ENCODE assay signal across 8 cellular contexts in genomic region chr10:84194424-84195043, GRCh38. TPM values are rescaled to one million over a fixed set of nuclear protein-coding genes. Genes with fewer than 3 reads are reported as not detected.
DNase-seq lines count a peak whose midpoint lies in the region; ATAC-seq and TF ChIP-seq lines count a peak whose summit lies in the region.

Gene CDHR1, plus strand, starts transcription at chr10:84194537. Its CDS starts 224 bp downstream, at chr10:84194761.

- H3K4me3 ChIP-seq in endodermal cell (ENCODE audit: low read length): peak within 1 kb of the TSS; percentile 39
- peak within 1 kb of the TSS; percentile 53 for H3K4me3 ChIP-seq in thymus (ENCODE audit: low read length)

- DNase-seq in COLO668 (lab: John Stamatoyannopoulos, UW; ENCODE audit: unreplicated experiment) (peak; percentile 59), activated B cell treated with CpG ODN at 0.5 μM for 24 hours (peak; percentile 34), endodermal cell (peak; percentile 89), natural killer cell (peak; percentile 57), occipital lobe (lab: John Stamatoyannopoulos, UW) (no peak)

- H3K27me3 ChIP-seq in endodermal cell (ENCODE audit: control insufficient read depth, insufficient read depth, low read length, poor library complexity, severe bottlenecking) (peaks cover 94% of the 10 kb centered on the region), thymus (ENCODE audit: control insufficient read depth, insufficient read depth) (peaks cover 10% of the 10 kb centered on the region)

- peak within 1 kb of the TSS; percentile 60 for H3K4me3 Mint-ChIP-seq in activated B cell treated with CpG ODN at 0.5 μM for 24 hours
- peak within 1 kb of the TSS; percentile 45 for H3K4me3 Mint-ChIP-seq in endodermal cell
- H3K4me3 Mint-ChIP-seq in natural killer cell: peak within 1 kb of the TSS; percentile 80

- peaks cover 7% of the 10 kb centered on the region for H3K4me1 Mint-ChIP-seq in activated B cell treated with CpG ODN at 0.5 μM for 24 hours
- H3K4me1 Mint-ChIP-seq in endodermal cell: peaks cover 11% of the 10 kb centered on the region
- peaks cover 12 to 25% of the 10 kb centered on the region in 2 donors for H3K4me1 Mint-ChIP-seq in natural killer cell

- H3K9me3 ChIP-seq in endodermal cell (ENCODE audit: control insufficient read depth, low read length): no peaks in the 10 kb centered on the region
- H3K9me3 ChIP-seq in thymus (ENCODE audit: control insufficient read depth): no peaks in the 10 kb centered on the region

- peak; percentile 67 for ATAC-seq in GM19438 (IDR thresholded peaks at IDR 0.05; ENCODE audit: low read depth, unreplicated experiment)
- peak; percentile 75 for ATAC-seq in HG03520 (IDR thresholded peaks at IDR 0.05; ENCODE audit: unreplicated experiment)
- ATAC-seq in activated B cell treated with CpG ODN at 0.5 μM for 24 hours (ENCODE audit: low read depth): peak; percentile 80
- ATAC-seq in natural killer cell: peak; percentile 81 to 95 (median 91)

- POLR2A ChIA-PET in activated B cell treated with CpG ODN at 0.5 μM for 24 hours (lab: Charles Lee): interaction anchor here (0.8 to 1.3 kb wide), 2 partner anchors 28 to 55 kb away, joined by 3 to 4 read pairs; partner anchors contain the start of gene GHITM

- 2% methylated on average over 14 to 61 of the region's 61 CpGs for WGBS in endodermal cell (ENCODE audit: insufficient coverage in 1 of 2, insufficient read length in 1 of 2), 2 experiments
- 2% methylated on average over 61 of the region's 61 CpGs for WGBS in thymus

- intact Hi-C loops in activated B cell treated with CpG ODN at 0.5 μM for 24 hours (cut with micrococcal nuclease) (loop anchor here (2.0 kb wide), 1 partner anchor 16 kb away; no protein-coding TSS in a partner anchor), natural killer cell (cut with micrococcal nuclease) (no loop called here)

- no peaks in the 10 kb centered on the region for H3K4me1 ChIP-seq in endodermal cell (ENCODE audit: control insufficient read depth, insufficient read depth, low read length)
- H3K4me1 ChIP-seq in thymus (ENCODE audit: control insufficient read depth, insufficient read depth, low read length): peaks cover 34% of the 10 kb centered on the region

- no peaks in the 10 kb centered on the region for H3K36me3 Mint-ChIP-seq in activated B cell treated with CpG ODN at 0.5 μM for 24 hours (ENCODE audit: low read depth)
- H3K36me3 Mint-ChIP-seq in endodermal cell (ENCODE audit: low read depth): no peaks in the 10 kb centered on the region
- no peaks in the 10 kb centered on the region for H3K36me3 Mint-ChIP-seq in natural killer cell

- H3K27ac Mint-ChIP-seq in activated B cell treated with CpG ODN at 0.5 μM for 24 hours (no peak within 1 kb of the TSS), endodermal cell (no peak within 1 kb of the TSS), natural killer cell (peak within 1 kb of the TSS in 1 of 2 donors; percentile 76)

- no peaks in the 10 kb centered on the region for H3K36me3 ChIP-seq in endodermal cell (ENCODE audit: control insufficient read depth, insufficient read depth, low read length)
- no peaks in the 10 kb centered on the region for H3K36me3 ChIP-seq in thymus (ENCODE audit: control insufficient read depth, insufficient read depth)

- H3K9ac ChIP-seq in endodermal cell (ENCODE audit: extremely low read depth, low read length, poor library complexity, severe bottlenecking): no peak within 1 kb of the TSS

- TF ChIP-seq CTCF in activated B cell treated with CpG ODN at 0.5 μM for 24 hours (IDR thresholded peaks at IDR 0.05) (no peak), endodermal cell (conservative IDR thresholded peaks at IDR 0.05) (peak; percentile 13), natural killer cell (IDR thresholded peaks at IDR 0.05) (no peak)

- CTCF ChIA-PET in activated B cell treated with CpG ODN at 0.5 μM for 24 hours (lab: Charles Lee): interaction anchor here (1.0 to 1.4 kb wide), 2 partner anchors 45 to 47 kb away, joined by 3 to 10 read pairs; no protein-coding TSS in a partner anchor

- H3K27ac ChIP-seq in endodermal cell (ENCODE audit: low read depth, low read length) (no peak within 1 kb of the TSS), thymus (ENCODE audit: low read depth) (no peak within 1 kb of the TSS)

- H3K9me3 Mint-ChIP-seq in activated B cell treated with CpG ODN at 0.5 μM for 24 hours: no peaks in the 10 kb centered on the region
- no peaks in the 10 kb centered on the region for H3K9me3 Mint-ChIP-seq in endodermal cell
- no peaks in the 10 kb centered on the region for H3K9me3 Mint-ChIP-seq in natural killer cell

- H3K27me3 Mint-ChIP-seq in activated B cell treated with CpG ODN at 0.5 μM for 24 hours: peaks cover 39% of the 10 kb centered on the region
- H3K27me3 Mint-ChIP-seq in endodermal cell (ENCODE audit: insufficient read depth): peaks cover 87% of the 10 kb centered on the region
- no peaks in the 10 kb centered on the region for H3K27me3 Mint-ChIP-seq in natural killer cell (ENCODE audit: low read depth in 2 of 2)

RNA-seq across cellular contexts. Expression of gene CDHR1, which starts in this region (rescaled TPM):
- total RNA-seq in activated B cell treated with CpG ODN at 0.5 μM for 24 hours (2.8 and 3.7 TPM in 2 replicates), endodermal cell (1 to 10 TPM in 1 of 2 donors, under 1 TPM in 1; 0.77 to 4.1 TPM), natural killer cell (1 to 10 TPM; 4.0 to 9.5 (median 6.5) TPM), occipital lobe (1.2 TPM)
- polyA plus RNA-seq in endodermal cell (2013, experiment 1 of 2): 1.7 TPM
- polyA plus RNA-seq in endodermal cell (2013, experiment 2 of 2): 1.8 TPM
- 1.3 TPM for polyA plus RNA-seq in thymus
